Comparison of ENCODE assay signal across 11 cellular contexts in the genomic region with DNA sequence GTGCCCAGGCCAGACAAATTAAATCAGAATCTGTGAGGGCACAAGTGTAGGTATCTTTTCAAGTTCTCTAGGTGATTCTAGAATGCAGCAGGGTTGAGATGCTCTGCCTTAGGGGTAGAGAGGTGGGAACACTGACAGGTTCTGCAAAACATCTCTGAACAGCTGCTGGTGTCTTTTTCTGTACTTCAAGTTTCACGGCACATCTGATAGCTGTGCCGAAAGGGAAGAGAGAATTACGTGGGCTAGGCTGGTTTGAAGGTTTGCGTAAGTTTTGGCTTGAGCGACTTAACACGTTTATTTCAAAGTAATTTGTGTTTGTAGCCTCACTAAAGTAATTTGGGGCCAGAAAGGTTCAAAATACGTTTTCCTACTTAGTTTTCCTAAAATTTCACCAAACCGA. TPM values are rescaled to one million over a fixed set of nuclear protein-coding genes. Genes with fewer than 3 reads are reported as not detected.
DNase-seq lines count a peak whose midpoint lies in the region; ATAC-seq lines count a peak whose summit lies in the region.
"Had no signal": no experiment of that assay in that cellular context is flagged by ENCODE, and none has a peak within 500 bp of the region (broad histone marks: within the 10 kb centered on the region; RNA-seq: fewer than 3 reads in every experiment).

No MANE protein-coding gene starts in this region.

- peaks cover 5 to 14% of the 10 kb centered on the region in 2 donors for H3K36me3 Mint-ChIP-seq in activated T-cell treated with anti-CD3 and anti-CD28 coated beads, Interleukin-2, amount 50 U/mL, for 72 hours (ENCODE audit: insufficient read depth in 2 of 2)
- H3K36me3 Mint-ChIP-seq: WTC11 had no signal

- H3K9me3 Mint-ChIP-seq in activated T-cell treated with anti-CD3 and anti-CD28 coated beads, Interleukin-2, amount 50 U/mL, for 72 hours: no peaks in the 10 kb centered on the region
- H3K9me3 Mint-ChIP-seq: WTC11 had no signal

- H3K27ac Mint-ChIP-seq in activated T-cell treated with anti-CD3 and anti-CD28 coated beads, Interleukin-2, amount 50 U/mL, for 72 hours: no peak overlapping the region
- H3K27ac Mint-ChIP-seq: WTC11 had no signal

- H3K4me1 Mint-ChIP-seq in activated T-cell treated with anti-CD3 and anti-CD28 coated beads, Interleukin-2, amount 50 U/mL, for 72 hours (ENCODE audit: low read depth): peaks cover 74% of the 10 kb centered on the region

- H3K27me3 Mint-ChIP-seq in activated T-cell treated with anti-CD3 and anti-CD28 coated beads, Interleukin-2, amount 50 U/mL, for 72 hours (ENCODE audit: low read depth): no peaks in the 10 kb centered on the region

- ATAC-seq in GM18511 (IDR thresholded peaks at IDR 0.05; ENCODE audit: unreplicated experiment) (peak; percentile 65), GM21526 (IDR thresholded peaks at IDR 0.05; ENCODE audit: low FRiP score, unreplicated experiment) (peak; percentile 43), HG03565 (IDR thresholded peaks at IDR 0.05; ENCODE audit: unreplicated experiment) (peak; percentile 53), esophagus mucosa (peak; percentile 30)
- no peak for ATAC-seq in activated T-cell treated with anti-CD3 and anti-CD28 coated beads, Interleukin-2, amount 50 U/mL, for 72 hours (replicated peaks in 1 of 2)
- ATAC-seq: WTC11 had no signal

- H3K4me3 Mint-ChIP-seq in activated T-cell treated with anti-CD3 and anti-CD28 coated beads, Interleukin-2, amount 50 U/mL, for 72 hours: no peak overlapping the region
- H3K4me3 Mint-ChIP-seq: WTC11 had no signal

- DNase-seq in OCI-M1 (lab: John Stamatoyannopoulos, UW) (no peak), EL (no peak), NCI-H2107 (lab: John Stamatoyannopoulos, UW) (no peak)
- no peak for DNase-seq in activated T-cell treated with anti-CD3 and anti-CD28 coated beads, Interleukin-2, amount 50 U/mL, for 72 hours
- DNase-seq: foreskin fibroblast, midbrain had no signal

RNA-seq across cellular contexts. Expression of a gene that starts 22.5 kb away (rescaled TPM):
- total RNA-seq in esophagus mucosa: 14.2 TPM
- 10 to 100 TPM; 76.1 to 79.0 TPM for total RNA-seq in activated T-cell treated with anti-CD3 and anti-CD28 coated beads, Interleukin-2, amount 50 U/mL, for 72 hours

RNA-seq across cellular contexts. Expression of a gene that starts 48.9 kb away (rescaled TPM):
- total RNA-seq in esophagus mucosa: 8.1 TPM
- 10 to 100 TPM in 1 of 2 donors, 1 to 10 TPM in 1; 7.9 to 11.4 TPM for total RNA-seq in activated T-cell treated with anti-CD3 and anti-CD28 coated beads, Interleukin-2, amount 50 U/mL, for 72 hours

RNA-seq across cellular contexts. Expression of a gene that starts 49.1 kb away (rescaled TPM):
- 12.8 TPM for total RNA-seq in esophagus mucosa
- 10 to 100 TPM; 16.6 to 17.2 TPM for total RNA-seq in activated T-cell treated with anti-CD3 and anti-CD28 coated beads, Interleukin-2, amount 50 U/mL, for 72 hours

Comparison
In these comparisons a context has a peak if more than half of its experiments do, and no peak if none do; other contexts are left out.
1. ATAC-seq: peak in GM18511 (single experiment), GM21526 (single experiment), HG03565 (single experiment) and esophagus mucosa (single experiment); none in activated T-cell treated with anti-CD3 and anti-CD28 coated beads, Interleukin-2, amount 50 U/mL, for 72 hours (0 of 2).